ENCODE assay signal across 8 cellular contexts in the genomic region with DNA sequence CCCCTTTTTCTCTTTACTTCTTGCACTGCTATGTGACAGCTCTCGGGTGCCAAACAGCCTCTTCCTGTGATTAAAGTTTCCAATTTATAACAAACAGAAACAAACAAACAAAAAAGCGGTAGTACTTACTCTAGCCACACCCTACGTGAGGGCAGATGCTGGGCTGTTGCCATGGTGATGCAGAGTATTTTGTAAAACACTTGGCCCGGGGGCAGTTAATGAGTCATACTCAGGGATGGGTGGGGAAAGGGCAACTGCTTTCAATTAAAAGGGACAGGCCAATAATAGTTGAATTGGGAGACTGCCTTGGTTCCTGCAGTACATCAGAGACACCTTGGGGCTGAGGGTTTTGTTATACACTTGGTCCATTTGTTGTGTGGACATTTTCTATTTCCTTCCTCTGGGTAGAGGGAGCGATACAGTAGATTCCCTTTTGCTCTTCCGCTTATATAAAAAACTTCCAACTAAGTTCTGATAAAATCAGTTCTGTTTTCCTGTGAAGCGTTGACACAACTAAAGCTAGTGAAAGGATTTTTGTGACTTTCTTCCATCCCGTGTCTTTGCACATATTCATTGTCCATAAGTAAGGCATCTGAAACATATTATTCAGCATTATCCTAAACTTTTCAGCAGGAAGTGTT. TPM values are rescaled to one million over a fixed set of nuclear protein-coding genes. Genes with fewer than 3 reads are reported as not detected.
A peak's percentile ranks its signal among the peaks of the same experiment; 100 is the strongest.
DNase-seq lines count a peak whose midpoint lies in the region; ATAC-seq and TF ChIP-seq lines count a peak whose summit lies in the region.

No MANE protein-coding gene starts in this region.

- peak overlapping the region; percentile 28 for H3K4me3 Mint-ChIP-seq in CD4-positive, alpha-beta T cell

- peak overlapping the region; percentile 49 for H3K27ac ChIP-seq in CD4-positive, alpha-beta T cell (ENCODE audit: low read depth, low read length)
- peak overlapping the region in 1 of 2 experiments; percentile 63; a peak in 2 of 4 replicates for H3K27ac ChIP-seq in SK-N-SH (ENCODE audit: low read depth in 2 of 2, low read length in 1 of 2)
- H3K27ac ChIP-seq in heart right ventricle = peak overlapping the region; percentile 66 to 89 (median 78)

- peak overlapping the region; percentile 17; the same call in 1 of the 2 replicates for H3K9ac ChIP-seq in SK-N-SH

- no peak overlapping the region for H2AFZ ChIP-seq in SK-N-SH (ENCODE audit: low read depth)

- H3K36me3 ChIP-seq in SK-N-SH (replicated peaks in 1 of 2; ENCODE audit: control insufficient read depth in 1 of 2, insufficient read depth in 2 of 2, low read length in 1 of 2) = no peaks in the 10 kb centered on the region
- no peaks in the 10 kb centered on the region for H3K36me3 ChIP-seq in heart right ventricle

- peak; percentile 65 for ATAC-seq in CD4-positive, alpha-beta T cell (ENCODE audit: poor library complexity)
- ATAC-seq in heart right ventricle = peak; percentile 77 to 94 (median 88)
- ATAC-seq in HG02981 (IDR thresholded peaks at IDR 0.05; ENCODE audit: unreplicated experiment) = no peak

- TF ChIP-seq RAD21 in SK-N-SH (IDR thresholded peaks at IDR 0.05; ENCODE audit: low read length) = no peak

- TF ChIP-seq EP300 in SK-N-SH (IDR thresholded peaks at IDR 0.05; ENCODE audit: borderline replicate concordance in 1 of 2, low read depth in 1 of 2, low read length in 1 of 2) = peak in 1 of 2 experiments; percentile 43; a peak in 1 of 4 replicates

- H3K9me2 ChIP-seq in SK-N-SH = no peaks in the 10 kb centered on the region

- no peaks in the 10 kb centered on the region for H4K20me1 ChIP-seq in SK-N-SH (ENCODE audit: insufficient read depth)

- peak overlapping the region; percentile 88 for H3K27ac Mint-ChIP-seq in CD4-positive, alpha-beta T cell

- H3K4me1 Mint-ChIP-seq in CD4-positive, alpha-beta T cell (ENCODE audit: low read depth) = peaks cover 43% of the 10 kb centered on the region

- no peaks in the 10 kb centered on the region for H3F3A ChIP-seq in SK-N-SH (replicated peaks; ENCODE audit: insufficient read depth)

- CTCF ChIA-PET in CD4-positive, alpha-beta T cell (lab: Charles Lee) = interaction anchor here (1.1 to 2.3 kb wide), 4 partner anchors 12 to 89 kb away, joined by 4 to 8 read pairs (median 6); no protein-coding TSS in a partner anchor
- CTCF ChIA-PET in SK-N-SH (lab: Yijun Ruan, JAX) = interaction anchor here (2.1 to 3.2 kb wide), 2 partner anchors 11 to 56 kb away, joined by 8 to 23 read pairs; no protein-coding TSS in a partner anchor

- no peaks in the 10 kb centered on the region for H3K9me3 ChIP-seq in CD4-positive, alpha-beta T cell (ENCODE audit: control insufficient read depth, low read length)
- H3K9me3 ChIP-seq in SK-N-SH (no peaks in the 10 kb centered on the region), heart right ventricle (no peaks in the 10 kb centered on the region)

- H3K4me3 ChIP-seq in SK-N-SH (ENCODE audit: low read depth in 2 of 2, low read length in 1 of 2) = no peak overlapping the region
- peak overlapping the region in 3 of 10 donors; percentile 1 to 20 (median 6) for H3K4me3 ChIP-seq in heart right ventricle
- no peak overlapping the region for H3K4me3 ChIP-seq in skeletal muscle cell (ENCODE audit: low read depth, low read length)

- no peaks in the 10 kb centered on the region for H3K27me3 ChIP-seq in CD4-positive, alpha-beta T cell (ENCODE audit: control insufficient read depth, insufficient read depth, low read length)
- H3K27me3 ChIP-seq in SK-N-SH (ENCODE audit: insufficient read depth) = no peaks in the 10 kb centered on the region; the same call in 1 of the 2 replicates
- H3K27me3 ChIP-seq in heart right ventricle = no peaks in the 10 kb centered on the region

- H3K4me2 ChIP-seq in SK-N-SH = 0 out of 2 replicates have a peak overlapping the region, but pooled peaks have one; percentile 8

- POLR2A ChIA-PET in CD4-positive, alpha-beta T cell (lab: Charles Lee) = interaction anchor here (0.6 to 1.0 kb wide), 2 partner anchors 12 to 37 kb away, joined by 3 read pairs; no protein-coding TSS in a partner anchor
- POLR2A ChIA-PET in SK-N-SH (lab: Yijun Ruan, JAX) = no interaction called here

- H3K9me3 Mint-ChIP-seq in CD4-positive, alpha-beta T cell = no peaks in the 10 kb centered on the region

- H3K4me1 ChIP-seq in SK-N-SH (ENCODE audit: control insufficient read depth in 1 of 2, insufficient read depth in 2 of 2, low read depth in 1 of 2, low read length in 1 of 2) (peaks cover 1 to 6% of the 10 kb centered on the region in 2 experiments; a peak in 2 of 4 replicates), heart right ventricle (peaks cover 5 to 60% (median 33%) of the 10 kb centered on the region in 9 donors)

- peak; percentile 55 to 85 (median 72) for DNase-seq in CD4-positive, alpha-beta T cell
- DNase-seq in HPDE6-E6E7 (ENCODE audit: extremely low spot score) (peak; percentile 79), SK-N-SH (peak; percentile 40), heart right ventricle (peak; percentile 76 to 92), skeletal muscle cell (ENCODE audit: low read depth) (peak; percentile 81), cortex of kidney (lab: John Stamatoyannopoulos, UW) (no peak)
- DNase-seq in activated naive CD4-positive, alpha-beta T cell treated with anti-CD3 and anti-CD28 coated beads, Interleukin-2, amount 50 U/mL, for 16 hours = peak; percentile 30

- WGBS in SK-N-SH (ENCODE audit: low lambda C conversion rate) = 16% methylated on average over 8 of the region's 8 CpGs
- 14 to 17% methylated on average over 8 of the region's 8 CpGs for WGBS in heart right ventricle, 2 donors

- intact Hi-C loops in CD4-positive, alpha-beta T cell (cut with DNase I, micrococcal nuclease) = no loop called here
- intact Hi-C loops in heart right ventricle (cut with DNase I) = loop anchor here in 3 of 10 donors (2.0 to 5.0 kb wide), 3 partner anchors 46 to 49 kb away; a partner anchor contains a TSS

- H3K36me3 Mint-ChIP-seq in CD4-positive, alpha-beta T cell (ENCODE audit: low read depth) = no peaks in the 10 kb centered on the region

- peaks cover 5% of the 10 kb centered on the region for H3K27me3 Mint-ChIP-seq in CD4-positive, alpha-beta T cell

- no peaks in the 10 kb centered on the region for H3K79me2 ChIP-seq in SK-N-SH (ENCODE audit: insufficient read depth)

- TF ChIP-seq CTCF in CD4-positive, alpha-beta T cell (IDR thresholded peaks at IDR 0.05) = no peak
- no peak for TF ChIP-seq CTCF in SK-N-SH (IDR thresholded peaks at IDR 0.05)
- no peak for TF ChIP-seq CTCF in heart right ventricle (IDR thresholded peaks at IDR 0.05)

TF ChIP-seq in SK-N-SH, 30 proteins besides CTCF, POLR2A, EP300 and RAD21 (continues in another document):
- TF ChIP-seq, protein P1, sequence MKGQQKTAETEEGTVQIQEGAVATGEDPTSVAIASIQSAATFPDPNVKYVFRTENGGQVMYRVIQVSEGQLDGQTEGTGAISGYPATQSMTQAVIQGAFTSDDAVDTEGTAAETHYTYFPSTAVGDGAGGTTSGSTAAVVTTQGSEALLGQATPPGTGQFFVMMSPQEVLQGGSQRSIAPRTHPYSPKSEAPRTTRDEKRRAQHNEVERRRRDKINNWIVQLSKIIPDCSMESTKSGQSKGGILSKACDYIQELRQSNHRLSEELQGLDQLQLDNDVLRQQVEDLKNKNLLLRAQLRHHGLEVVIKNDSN (IDR thresholded peaks at IDR 0.05; ENCODE audit: borderline replicate concordance, low read depth) = no peak
- no peak for TF ChIP-seq NRF1 (IDR thresholded peaks at IDR 0.05; ENCODE audit: low read depth, low read length)
- TF ChIP-seq POLR2AphosphoS5 (IDR thresholded peaks at IDR 0.05; ENCODE audit: low read depth, low read length) = peak; percentile 39; the same call in 1 of the 2 replicates
- no peak for TF ChIP-seq EZH2phosphoT487 (IDR thresholded peaks at IDR 0.05; ENCODE audit: borderline replicate concordance, low read depth)
- TF ChIP-seq, protein P2, sequence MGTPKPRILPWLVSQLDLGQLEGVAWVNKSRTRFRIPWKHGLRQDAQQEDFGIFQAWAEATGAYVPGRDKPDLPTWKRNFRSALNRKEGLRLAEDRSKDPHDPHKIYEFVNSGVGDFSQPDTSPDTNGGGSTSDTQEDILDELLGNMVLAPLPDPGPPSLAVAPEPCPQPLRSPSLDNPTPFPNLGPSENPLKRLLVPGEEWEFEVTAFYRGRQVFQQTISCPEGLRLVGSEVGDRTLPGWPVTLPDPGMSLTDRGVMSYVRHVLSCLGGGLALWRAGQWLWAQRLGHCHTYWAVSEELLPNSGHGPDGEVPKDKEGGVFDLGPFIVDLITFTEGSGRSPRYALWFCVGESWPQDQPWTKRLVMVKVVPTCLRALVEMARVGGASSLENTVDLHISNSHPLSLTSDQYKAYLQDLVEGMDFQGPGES (IDR thresholded peaks at IDR 0.05; ENCODE audit: low read depth, low read length) = no peak
- no peak for TF ChIP-seq SMC3 (IDR thresholded peaks at IDR 0.05; ENCODE audit: low read depth, low read length)
- no peak for TF ChIP-seq MEF2A (IDR thresholded peaks at IDR 0.05; ENCODE audit: borderline replicate concordance, low read depth)
- no peak for TF ChIP-seq GATA2 (CRISPR knock-in tag; IDR thresholded peaks at IDR 0.05)
- TF ChIP-seq, protein P3, sequence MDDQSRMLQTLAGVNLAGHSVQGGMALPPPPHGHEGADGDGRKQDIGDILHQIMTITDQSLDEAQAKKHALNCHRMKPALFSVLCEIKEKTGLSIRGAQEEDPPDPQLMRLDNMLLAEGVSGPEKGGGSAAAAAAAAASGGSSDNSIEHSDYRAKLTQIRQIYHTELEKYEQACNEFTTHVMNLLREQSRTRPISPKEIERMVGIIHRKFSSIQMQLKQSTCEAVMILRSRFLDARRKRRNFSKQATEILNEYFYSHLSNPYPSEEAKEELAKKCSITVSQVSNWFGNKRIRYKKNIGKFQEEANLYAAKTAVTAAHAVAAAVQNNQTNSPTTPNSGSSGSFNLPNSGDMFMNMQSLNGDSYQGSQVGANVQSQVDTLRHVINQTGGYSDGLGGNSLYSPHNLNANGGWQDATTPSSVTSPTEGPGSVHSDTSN (IDR thresholded peaks at IDR 0.05) = peak; percentile 53
- no peak for TF ChIP-seq TAF1 (IDR thresholded peaks at IDR 0.05; ENCODE audit: borderline replicate concordance, low read depth, low read length)
- no peak for TF ChIP-seq YY1 (IDR thresholded peaks at IDR 0.05; ENCODE audit: low read depth)

RNA-seq across cellular contexts. Expression of a gene that starts 36.5 kb away (rescaled TPM):
- total RNA-seq in CD4-positive, alpha-beta T cell = 10 to 100 TPM; 24.0 to 24.5 TPM
- polyA plus RNA-seq in SK-N-SH (2012; rRNA removed) (10.1 and 14.1 TPM in 2 replicates), heart right ventricle (10 to 100 TPM; 13.9 to 32.5 TPM)
- polyA plus RNA-seq in SK-N-SH (2012; cell fraction: cytosol; rRNA removed) = 13.2 and 14.4 TPM in 2 replicates
- 9.5 and 16.7 TPM in 2 replicates for polyA plus RNA-seq in SK-N-SH (2012; cell fraction: nucleus; rRNA removed)
- total RNA-seq in heart right ventricle = 10 to 100 TPM; 14.5 to 18.6 (median 16.2) TPM

RNA-seq across cellular contexts. Expression of a gene that starts 47.8 kb away (rescaled TPM):
- 100 to 1,000 TPM; 189 to 204 TPM for total RNA-seq in CD4-positive, alpha-beta T cell
- polyA plus RNA-seq in SK-N-SH (2012; rRNA removed) = 141 and 161 TPM in 2 replicates
- polyA plus RNA-seq in SK-N-SH (2012; cell fraction: cytosol; rRNA removed) = 216 and 299 TPM in 2 replicates
- 49.3 and 52.3 TPM in 2 replicates for polyA plus RNA-seq in SK-N-SH (2012; cell fraction: nucleus; rRNA removed)
- total RNA-seq in heart right ventricle = 100 to 1,000 TPM in 9 of 10 donors, 10 to 100 TPM in 1; 71.3 to 519 (median 235) TPM
- 100 to 1,000 TPM; 319 to 412 TPM for polyA plus RNA-seq in heart right ventricle
